Comparison of ENCODE assay signal across 2 cellular contexts in the genomic region with DNA sequence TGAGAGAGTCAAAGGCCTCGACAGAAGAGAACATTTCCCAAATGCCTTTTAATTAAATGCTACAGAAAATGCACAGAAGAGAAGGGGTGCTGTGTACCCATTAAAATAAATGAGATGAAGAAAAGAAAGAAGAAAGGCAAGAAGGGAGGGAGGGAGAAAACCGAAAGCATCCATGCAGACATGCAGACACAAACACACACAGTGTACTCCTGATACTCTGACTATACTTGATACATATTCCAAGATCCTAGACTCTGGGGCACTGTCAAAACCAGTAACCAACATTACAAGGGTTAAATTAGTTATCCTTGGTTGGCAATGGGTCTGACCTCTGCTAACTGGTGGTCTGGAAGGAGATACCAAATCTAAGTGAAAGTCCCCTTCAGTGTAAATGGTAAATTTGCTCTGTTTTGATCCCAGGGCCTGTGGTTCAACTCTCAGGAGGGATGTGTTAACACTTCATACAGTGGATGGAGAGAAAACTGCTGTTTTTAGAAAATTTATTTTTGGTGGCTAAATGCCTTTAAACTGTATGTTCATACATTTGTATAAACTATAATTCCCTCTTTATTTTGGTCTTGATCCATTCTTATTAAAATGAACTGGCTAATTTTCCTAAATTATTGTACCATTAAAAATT.
TF ChIP-seq lines count a peak whose summit lies in the region.

No MANE protein-coding gene starts in this region.

TF ChIP-seq in SK-N-SH, 30 proteins besides CTCF, POLR2A, EP300 and RAD21:
- TF ChIP-seq CHD2 (IDR thresholded peaks at IDR 0.05; ENCODE audit: low read length, partially characterized antibody): no peak
TF ChIP-seq in SK-N-SH: peak in this region for 0.

TF ChIP-seq in SK-N-SH treated with all-trans-retinoic acid at 6 μM for 48 hours, 23 proteins besides CTCF, POLR2A, EP300 and RAD21 (continued from another document):
- TF ChIP-seq, protein P1, sequence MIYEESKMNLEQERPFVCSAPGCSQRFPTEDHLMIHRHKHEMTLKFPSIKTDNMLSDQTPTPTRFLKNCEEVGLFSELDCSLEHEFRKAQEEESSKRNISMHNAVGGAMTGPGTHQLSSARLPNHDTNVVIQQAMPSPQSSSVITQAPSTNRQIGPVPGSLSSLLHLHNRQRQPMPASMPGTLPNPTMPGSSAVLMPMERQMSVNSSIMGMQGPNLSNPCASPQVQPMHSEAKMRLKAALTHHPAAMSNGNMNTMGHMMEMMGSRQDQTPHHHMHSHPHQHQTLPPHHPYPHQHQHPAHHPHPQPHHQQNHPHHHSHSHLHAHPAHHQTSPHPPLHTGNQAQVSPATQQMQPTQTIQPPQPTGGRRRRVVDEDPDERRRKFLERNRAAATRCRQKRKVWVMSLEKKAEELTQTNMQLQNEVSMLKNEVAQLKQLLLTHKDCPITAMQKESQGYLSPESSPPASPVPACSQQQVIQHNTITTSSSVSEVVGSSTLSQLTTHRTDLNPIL (CRISPR knock-in tag; IDR thresholded peaks at IDR 0.05; ENCODE audit: low read depth): no peak
- TF ChIP-seq CSDC2 (CRISPR knock-in tag; IDR thresholded peaks at IDR 0.05) (no peak), ISL1 (CRISPR knock-in tag; IDR thresholded peaks at IDR 0.05) (no peak), ZFP30 (CRISPR knock-in tag; IDR thresholded peaks at IDR 0.05) (no peak), BACH2 (CRISPR knock-in tag; IDR thresholded peaks at IDR 0.05; ENCODE audit: borderline replicate concordance) (no peak), ZC3H10 (CRISPR knock-in tag; IDR thresholded peaks at IDR 0.05) (no peak), OSR1 (CRISPR knock-in tag; IDR thresholded peaks at IDR 0.05) (no peak), ARNTL (CRISPR knock-in tag; IDR thresholded peaks at IDR 0.05; ENCODE audit: borderline replicate concordance, low read depth) (no peak), SNAI2 (CRISPR knock-in tag; IDR thresholded peaks at IDR 0.05) (no peak), ZFP3 (CRISPR knock-in tag; IDR thresholded peaks at IDR 0.05) (no peak), ZNF8 (CRISPR knock-in tag; IDR thresholded peaks at IDR 0.05) (no peak), PPARA (CRISPR knock-in tag; IDR thresholded peaks at IDR 0.05; ENCODE audit: borderline replicate concordance) (no peak), TCF4 (CRISPR knock-in tag; IDR thresholded peaks at IDR 0.05; ENCODE audit: borderline replicate concordance) (no peak), RARB (CRISPR knock-in tag; IDR thresholded peaks at IDR 0.05) (no peak)
- TF ChIP-seq, protein P2, sequence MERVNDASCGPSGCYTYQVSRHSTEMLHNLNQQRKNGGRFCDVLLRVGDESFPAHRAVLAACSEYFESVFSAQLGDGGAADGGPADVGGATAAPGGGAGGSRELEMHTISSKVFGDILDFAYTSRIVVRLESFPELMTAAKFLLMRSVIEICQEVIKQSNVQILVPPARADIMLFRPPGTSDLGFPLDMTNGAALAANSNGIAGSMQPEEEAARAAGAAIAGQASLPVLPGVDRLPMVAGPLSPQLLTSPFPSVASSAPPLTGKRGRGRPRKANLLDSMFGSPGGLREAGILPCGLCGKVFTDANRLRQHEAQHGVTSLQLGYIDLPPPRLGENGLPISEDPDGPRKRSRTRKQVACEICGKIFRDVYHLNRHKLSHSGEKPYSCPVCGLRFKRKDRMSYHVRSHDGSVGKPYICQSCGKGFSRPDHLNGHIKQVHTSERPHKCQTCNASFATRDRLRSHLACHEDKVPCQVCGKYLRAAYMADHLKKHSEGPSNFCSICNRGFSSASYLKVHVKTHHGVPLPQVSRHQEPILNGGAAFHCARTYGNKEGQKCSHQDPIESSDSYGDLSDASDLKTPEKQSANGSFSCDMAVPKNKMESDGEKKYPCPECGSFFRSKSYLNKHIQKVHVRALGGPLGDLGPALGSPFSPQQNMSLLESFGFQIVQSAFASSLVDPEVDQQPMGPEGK (CRISPR knock-in tag; IDR thresholded peaks at IDR 0.05; ENCODE audit: borderline replicate concordance): no peak
- TF ChIP-seq, protein P3, sequence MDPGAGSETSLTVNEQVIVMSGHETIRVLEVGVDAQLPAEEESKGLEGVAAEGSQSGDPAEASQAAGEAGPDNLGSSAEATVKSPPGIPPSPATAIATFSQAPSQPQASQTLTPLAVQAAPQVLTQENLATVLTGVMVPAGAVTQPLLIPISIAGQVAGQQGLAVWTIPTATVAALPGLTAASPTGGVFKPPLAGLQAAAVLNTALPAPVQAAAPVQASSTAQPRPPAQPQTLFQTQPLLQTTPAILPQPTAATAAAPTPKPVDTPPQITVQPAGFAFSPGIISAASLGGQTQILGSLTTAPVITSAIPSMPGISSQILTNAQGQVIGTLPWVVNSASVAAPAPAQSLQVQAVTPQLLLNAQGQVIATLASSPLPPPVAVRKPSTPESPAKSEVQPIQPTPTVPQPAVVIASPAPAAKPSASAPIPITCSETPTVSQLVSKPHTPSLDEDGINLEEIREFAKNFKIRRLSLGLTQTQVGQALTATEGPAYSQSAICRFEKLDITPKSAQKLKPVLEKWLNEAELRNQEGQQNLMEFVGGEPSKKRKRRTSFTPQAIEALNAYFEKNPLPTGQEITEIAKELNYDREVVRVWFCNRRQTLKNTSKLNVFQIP (CRISPR knock-in tag; IDR thresholded peaks at IDR 0.05; ENCODE audit: borderline replicate concordance, low read depth): no peak
- TF ChIP-seq, protein P4, sequence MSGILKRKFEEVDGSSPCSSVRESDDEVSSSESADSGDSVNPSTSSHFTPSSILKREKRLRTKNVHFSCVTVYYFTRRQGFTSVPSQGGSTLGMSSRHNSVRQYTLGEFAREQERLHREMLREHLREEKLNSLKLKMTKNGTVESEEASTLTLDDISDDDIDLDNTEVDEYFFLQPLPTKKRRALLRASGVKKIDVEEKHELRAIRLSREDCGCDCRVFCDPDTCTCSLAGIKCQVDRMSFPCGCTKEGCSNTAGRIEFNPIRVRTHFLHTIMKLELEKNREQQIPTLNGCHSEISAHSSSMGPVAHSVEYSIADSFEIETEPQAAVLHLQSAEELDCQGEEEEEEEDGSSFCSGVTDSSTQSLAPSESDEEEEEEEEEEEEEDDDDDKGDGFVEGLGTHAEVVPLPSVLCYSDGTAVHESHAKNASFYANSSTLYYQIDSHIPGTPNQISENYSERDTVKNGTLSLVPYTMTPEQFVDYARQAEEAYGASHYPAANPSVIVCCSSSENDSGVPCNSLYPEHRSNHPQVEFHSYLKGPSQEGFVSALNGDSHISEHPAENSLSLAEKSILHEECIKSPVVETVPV (CRISPR knock-in tag; IDR thresholded peaks at IDR 0.05): no peak
- TF ChIP-seq, protein P5, sequence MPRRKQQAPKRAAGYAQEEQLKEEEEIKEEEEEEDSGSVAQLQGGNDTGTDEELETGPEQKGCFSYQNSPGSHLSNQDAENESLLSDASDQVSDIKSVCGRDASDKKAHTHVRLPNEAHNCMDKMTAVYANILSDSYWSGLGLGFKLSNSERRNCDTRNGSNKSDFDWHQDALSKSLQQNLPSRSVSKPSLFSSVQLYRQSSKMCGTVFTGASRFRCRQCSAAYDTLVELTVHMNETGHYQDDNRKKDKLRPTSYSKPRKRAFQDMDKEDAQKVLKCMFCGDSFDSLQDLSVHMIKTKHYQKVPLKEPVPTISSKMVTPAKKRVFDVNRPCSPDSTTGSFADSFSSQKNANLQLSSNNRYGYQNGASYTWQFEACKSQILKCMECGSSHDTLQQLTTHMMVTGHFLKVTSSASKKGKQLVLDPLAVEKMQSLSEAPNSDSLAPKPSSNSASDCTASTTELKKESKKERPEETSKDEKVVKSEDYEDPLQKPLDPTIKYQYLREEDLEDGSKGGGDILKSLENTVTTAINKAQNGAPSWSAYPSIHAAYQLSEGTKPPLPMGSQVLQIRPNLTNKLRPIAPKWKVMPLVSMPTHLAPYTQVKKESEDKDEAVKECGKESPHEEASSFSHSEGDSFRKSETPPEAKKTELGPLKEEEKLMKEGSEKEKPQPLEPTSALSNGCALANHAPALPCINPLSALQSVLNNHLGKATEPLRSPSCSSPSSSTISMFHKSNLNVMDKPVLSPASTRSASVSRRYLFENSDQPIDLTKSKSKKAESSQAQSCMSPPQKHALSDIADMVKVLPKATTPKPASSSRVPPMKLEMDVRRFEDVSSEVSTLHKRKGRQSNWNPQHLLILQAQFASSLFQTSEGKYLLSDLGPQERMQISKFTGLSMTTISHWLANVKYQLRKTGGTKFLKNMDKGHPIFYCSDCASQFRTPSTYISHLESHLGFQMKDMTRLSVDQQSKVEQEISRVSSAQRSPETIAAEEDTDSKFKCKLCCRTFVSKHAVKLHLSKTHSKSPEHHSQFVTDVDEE (CRISPR knock-in tag; IDR thresholded peaks at IDR 0.05): no peak
